ENCODE assay signal across 18 cellular contexts in the genomic region with DNA sequence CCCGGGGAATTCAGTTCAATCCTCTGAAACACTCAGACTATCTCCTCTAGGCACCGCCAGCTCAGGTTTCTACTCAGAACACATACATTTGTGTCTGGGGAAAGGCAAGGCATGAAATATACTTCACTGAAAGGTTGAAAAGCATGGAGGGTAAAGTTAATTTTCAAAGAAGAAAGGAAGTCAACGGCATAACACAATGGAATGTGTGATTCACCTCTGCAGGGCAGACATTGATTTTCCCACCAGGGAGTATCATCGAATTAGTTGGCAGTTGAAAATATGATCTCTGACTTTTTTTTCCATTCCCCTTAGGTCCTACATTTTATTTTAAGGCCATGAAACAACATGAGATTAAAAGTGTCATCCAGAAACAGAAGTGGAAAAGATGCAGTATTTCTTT.
DNase-seq lines count a peak whose midpoint lies in the region; ATAC-seq and TF ChIP-seq lines count a peak whose summit lies in the region.
"Had no signal": no experiment of that assay in that cellular context is flagged by ENCODE, and none has a peak within 500 bp of the region (broad histone marks: within the 10 kb centered on the region; RNA-seq: fewer than 3 reads in every experiment).

No MANE protein-coding gene starts in this region.

- ATAC-seq in WTC11: no peak
- no peak for ATAC-seq in left cardiac atrium
- ATAC-seq: left colon had no signal

- CTCF ChIA-PET in mammary epithelial cell (lab: Charles Lee; ENCODE audit: low non-redundant PET) (no interaction called here), WTC11 (lab: Charles Lee) (no interaction called here), A673 (lab: Charles Lee) (no interaction called here)

- POLR2A ChIA-PET in WTC11 (lab: Charles Lee) (no interaction called here), A673 (lab: Charles Lee; ENCODE audit: low non-redundant PET) (no interaction called here)

- H3K27me3 Mint-ChIP-seq in WTC11 (ENCODE audit: low read depth): no peaks in the 10 kb centered on the region
- H3K27me3 Mint-ChIP-seq: activated naive CD8-positive, alpha-beta T cell treated with anti-CD3 and anti-CD28 coated beads for 36 hours; CD8-positive, alpha-beta memory T cell had no signal

- no peak for TF ChIP-seq POLR2A in breast epithelium (IDR thresholded peaks at IDR 0.05)

- no peaks in the 10 kb centered on the region for H3K27me3 ChIP-seq in mammary epithelial cell (ENCODE audit: insufficient read depth, low read length)
- H3K27me3 ChIP-seq in breast epithelium: no peaks in the 10 kb centered on the region
- H3K27me3 ChIP-seq in A673 (replicated peaks; ENCODE audit: insufficient read depth, low read depth, low read length, poor library complexity): no peaks in the 10 kb centered on the region

- no peak overlapping the region for H3K9ac ChIP-seq in mammary epithelial cell (ENCODE audit: insufficient read depth, low read length)

- dilution Hi-C loops in mammary epithelial cell (cut with HindIII; ENCODE audit: low sequenced_read_pairs): no loop called here

- no peaks in the 10 kb centered on the region for H3K36me3 Mint-ChIP-seq in WTC11

- TF ChIP-seq CTCF in mammary epithelial cell (conservative IDR thresholded peaks at IDR 0.05 in 1 of 2, IDR thresholded peaks at IDR 0.05 in 1 of 2; ENCODE audit: extremely low read depth in 1 of 2, insufficient read depth in 1 of 2, low read depth in 1 of 2, low read length in 2 of 2) (no peak), breast epithelium (IDR thresholded peaks at IDR 0.05) (no peak), WTC11 (IDR thresholded peaks at IDR 0.05) (no peak), A673 (conservative IDR thresholded peaks at IDR 0.05; ENCODE audit: low read depth, low read length) (no peak)

- no peak overlapping the region for H3K4me2 ChIP-seq in mammary epithelial cell (ENCODE audit: insufficient read depth, low read depth, low read length)

- H3K4me3 Mint-ChIP-seq in WTC11: no peak overlapping the region
- H3K4me3 Mint-ChIP-seq: activated naive CD8-positive, alpha-beta T cell treated with anti-CD3 and anti-CD28 coated beads for 36 hours; CD8-positive, alpha-beta memory T cell had no signal

- H3K9me3 Mint-ChIP-seq in WTC11: no peaks in the 10 kb centered on the region
- H3K9me3 Mint-ChIP-seq: activated naive CD8-positive, alpha-beta T cell treated with anti-CD3 and anti-CD28 coated beads for 36 hours had no signal

- H3K4me1 ChIP-seq in mammary epithelial cell (ENCODE audit: insufficient read depth, low read length) (no peaks in the 10 kb centered on the region), breast epithelium (no peaks in the 10 kb centered on the region), A673 (ENCODE audit: insufficient read depth, low read length, poor library complexity, severe bottlenecking) (no peaks in the 10 kb centered on the region)

- no peak overlapping the region for H3K27ac ChIP-seq in mammary epithelial cell (ENCODE audit: insufficient read depth, low read depth, low read length)
- no peak overlapping the region for H3K27ac ChIP-seq in breast epithelium
- no peak overlapping the region for H3K27ac ChIP-seq in A673 (ENCODE audit: low read depth, low read length, poor library complexity, severe bottlenecking)
- H3K27ac ChIP-seq: HL-60 had no signal

- H3K79me2 ChIP-seq in mammary epithelial cell (ENCODE audit: insufficient read depth, low read length): no peaks in the 10 kb centered on the region

- in situ Hi-C loops in mammary epithelial cell (cut with MboI; ENCODE audit: low sequenced_read_pairs in 2 of 2): no loop called here

- peak; percentile 5 for DNase-seq in mammary epithelial cell
- DNase-seq in breast epithelium (ENCODE audit: low spot score in 2 of 2): no peak
- DNase-seq in WTC11 (ENCODE audit: low spot score): no peak
- DNase-seq in glomerular visceral epithelial cell (ENCODE audit: extremely low spot score): peak; percentile 33
- DNase-seq in left cardiac atrium: no peak
- DNase-seq in A673 (ENCODE audit: low spot score): no peak
- DNase-seq in hypothalamus (lab: John Stamatoyannopoulos, UW): no peak
- no peak for DNase-seq in NCI-H69 (lab: John Stamatoyannopoulos, UW)
- DNase-seq: 8988T; activated naive CD8-positive, alpha-beta T cell treated with anti-CD3 and anti-CD28 coated beads for 36 hours; activated T-cell treated with anti-CD3 and anti-CD28 coated beads, Interleukin-2, amount 50 U/mL, for 1 hour; CD8-positive, alpha-beta memory T cell; Karpas-422; left colon; NCI-H187; Right ventricle myocardium superior; substantia nigra had no signal

- no peak overlapping the region for H3K4me3 ChIP-seq in mammary epithelial cell (replicated peaks in 1 of 3; ENCODE audit: insufficient read depth in 1 of 3, low read depth in 2 of 3, low read length in 3 of 3)
- H3K4me3 ChIP-seq in breast epithelium: no peak overlapping the region
- no peak overlapping the region for H3K4me3 ChIP-seq in A673 (ENCODE audit: low read depth, low read length, poor library complexity, severe bottlenecking)

- H3K4me1 Mint-ChIP-seq in WTC11: peaks cover 18% of the 10 kb centered on the region
- H3K4me1 Mint-ChIP-seq: CD8-positive, alpha-beta memory T cell had no signal

- 32% methylated on average over 4 of the region's 4 CpGs for WGBS in mammary epithelial cell (ENCODE audit: low coverage, missing lambda C conversion rate)

- no peaks in the 10 kb centered on the region for H3K9me3 ChIP-seq in mammary epithelial cell (replicated peaks; ENCODE audit: insufficient read depth, low read length)
- no peaks in the 10 kb centered on the region for H3K9me3 ChIP-seq in breast epithelium
- no peaks in the 10 kb centered on the region for H3K9me3 ChIP-seq in A673 (ENCODE audit: low read depth, low read length, poor library complexity, severe bottlenecking)

- BruUV-seq in mammary epithelial cell (replicated peaks; lab: Mats Ljungman, UMichigan): no TSS peak
- BruUV-seq in A673 (replicated peaks; lab: Mats Ljungman, UMichigan): no TSS peak

- H3K27ac Mint-ChIP-seq in WTC11: 0 out of 2 replicates have a peak overlapping the region, but pooled peaks have one; percentile 8
- H3K27ac Mint-ChIP-seq: activated naive CD8-positive, alpha-beta T cell treated with anti-CD3 and anti-CD28 coated beads for 36 hours; CD8-positive, alpha-beta memory T cell had no signal

- no peaks in the 10 kb centered on the region for H4K20me1 ChIP-seq in mammary epithelial cell (ENCODE audit: insufficient read depth, low read length)

- H3K36me3 ChIP-seq in mammary epithelial cell (ENCODE audit: insufficient read depth, low read length): no peaks in the 10 kb centered on the region
- H3K36me3 ChIP-seq in breast epithelium: no peaks in the 10 kb centered on the region
- H3K36me3 ChIP-seq in A673 (ENCODE audit: insufficient read depth, low read length, poor library complexity, severe bottlenecking): no peaks in the 10 kb centered on the region

- H2AFZ ChIP-seq in mammary epithelial cell (ENCODE audit: low read depth, low read length): no peak overlapping the region

- intact Hi-C loops in mammary epithelial cell (cut with micrococcal nuclease): no loop called here
- intact Hi-C loops in breast epithelium (cut with DNase I; ENCODE audit: low total_unique reads): no loop called here
- intact Hi-C loops in left cardiac atrium (cut with DNase I): no loop called here
- intact Hi-C loops in A673 (cut with micrococcal nuclease; ENCODE audit: unreplicated experiment): no loop called here

TF ChIP-seq in WTC11, 78 proteins besides CTCF, POLR2A, EP300 and RAD21 (continues in another document):
- TF ChIP-seq ZNF138 (CRISPR knock-in tag; conservative IDR thresholded peaks at IDR 0.05) (no peak), SMAD4 (CRISPR knock-in tag; IDR thresholded peaks at IDR 0.05) (no peak), ZNF219 (CRISPR knock-in tag; IDR thresholded peaks at IDR 0.05; ENCODE audit: borderline replicate concordance) (no peak), GRHL2 (CRISPR knock-in tag; IDR thresholded peaks at IDR 0.05; ENCODE audit: insufficient replicate concordance, severe bottlenecking) (no peak), FOXP1 (CRISPR knock-in tag; IDR thresholded peaks at IDR 0.05; ENCODE audit: borderline replicate concordance) (no peak), ETV6 (CRISPR knock-in tag; IDR thresholded peaks at IDR 0.05) (no peak)
- TF ChIP-seq, protein P1, sequence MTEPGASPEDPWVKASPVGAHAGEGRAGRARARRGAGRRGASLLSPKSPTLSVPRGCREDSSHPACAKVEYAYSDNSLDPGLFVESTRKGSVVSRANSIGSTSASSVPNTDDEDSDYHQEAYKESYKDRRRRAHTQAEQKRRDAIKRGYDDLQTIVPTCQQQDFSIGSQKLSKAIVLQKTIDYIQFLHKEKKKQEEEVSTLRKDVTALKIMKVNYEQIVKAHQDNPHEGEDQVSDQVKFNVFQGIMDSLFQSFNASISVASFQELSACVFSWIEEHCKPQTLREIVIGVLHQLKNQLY (CRISPR knock-in tag; IDR thresholded peaks at IDR 0.05): no peak
- TF ChIP-seq, protein P2, sequence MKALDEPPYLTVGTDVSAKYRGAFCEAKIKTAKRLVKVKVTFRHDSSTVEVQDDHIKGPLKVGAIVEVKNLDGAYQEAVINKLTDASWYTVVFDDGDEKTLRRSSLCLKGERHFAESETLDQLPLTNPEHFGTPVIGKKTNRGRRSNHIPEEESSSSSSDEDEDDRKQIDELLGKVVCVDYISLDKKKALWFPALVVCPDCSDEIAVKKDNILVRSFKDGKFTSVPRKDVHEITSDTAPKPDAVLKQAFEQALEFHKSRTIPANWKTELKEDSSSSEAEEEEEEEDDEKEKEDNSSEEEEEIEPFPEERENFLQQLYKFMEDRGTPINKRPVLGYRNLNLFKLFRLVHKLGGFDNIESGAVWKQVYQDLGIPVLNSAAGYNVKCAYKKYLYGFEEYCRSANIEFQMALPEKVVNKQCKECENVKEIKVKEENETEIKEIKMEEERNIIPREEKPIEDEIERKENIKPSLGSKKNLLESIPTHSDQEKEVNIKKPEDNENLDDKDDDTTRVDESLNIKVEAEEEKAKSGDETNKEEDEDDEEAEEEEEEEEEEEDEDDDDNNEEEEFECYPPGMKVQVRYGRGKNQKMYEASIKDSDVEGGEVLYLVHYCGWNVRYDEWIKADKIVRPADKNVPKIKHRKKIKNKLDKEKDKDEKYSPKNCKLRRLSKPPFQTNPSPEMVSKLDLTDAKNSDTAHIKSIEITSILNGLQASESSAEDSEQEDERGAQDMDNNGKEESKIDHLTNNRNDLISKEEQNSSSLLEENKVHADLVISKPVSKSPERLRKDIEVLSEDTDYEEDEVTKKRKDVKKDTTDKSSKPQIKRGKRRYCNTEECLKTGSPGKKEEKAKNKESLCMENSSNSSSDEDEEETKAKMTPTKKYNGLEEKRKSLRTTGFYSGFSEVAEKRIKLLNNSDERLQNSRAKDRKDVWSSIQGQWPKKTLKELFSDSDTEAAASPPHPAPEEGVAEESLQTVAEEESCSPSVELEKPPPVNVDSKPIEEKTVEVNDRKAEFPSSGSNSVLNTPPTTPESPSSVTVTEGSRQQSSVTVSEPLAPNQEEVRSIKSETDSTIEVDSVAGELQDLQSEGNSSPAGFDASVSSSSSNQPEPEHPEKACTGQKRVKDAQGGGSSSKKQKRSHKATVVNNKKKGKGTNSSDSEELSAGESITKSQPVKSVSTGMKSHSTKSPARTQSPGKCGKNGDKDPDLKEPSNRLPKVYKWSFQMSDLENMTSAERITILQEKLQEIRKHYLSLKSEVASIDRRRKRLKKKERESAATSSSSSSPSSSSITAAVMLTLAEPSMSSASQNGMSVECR (CRISPR knock-in tag; IDR thresholded peaks at IDR 0.05; ENCODE audit: borderline replicate concordance): no peak

Comparison
In these comparisons a context has a peak if more than half of its experiments do, and no peak if none do; other contexts are left out.
1. DNase-seq: peak in mammary epithelial cell (single experiment) and glomerular visceral epithelial cell (single experiment); none in breast epithelium (0 of 2), WTC11 (single experiment), left cardiac atrium (single experiment), A673 (single experiment), hypothalamus (0 of 51) and NCI-H69 (single experiment).